9 cellular contexts compared by ENCODE assay signal in genomic region chr2:23636412-23636811, GRCh38.
DNase-seq lines count a peak whose midpoint lies in the region; ATAC-seq, FAIRE-seq and TF ChIP-seq lines count a peak whose summit lies in the region.
"Had no signal": no experiment of that assay in that cellular context is flagged by ENCODE, and none has a peak within 500 bp of the region (broad histone marks: within the 10 kb centered on the region; RNA-seq: fewer than 3 reads in every experiment).

No MANE protein-coding gene starts in this region.

- no peak for TF ChIP-seq POLR2A in erythroblast (IDR thresholded peaks at IDR 0.05; ENCODE audit: low read length)

- no peak for FAIRE-seq in urothelium cell line (lab: Jason Lieb, UNC)

- H3K4me3 ChIP-seq in muscle layer of duodenum (ENCODE audit: low read depth in 1 of 2, low read length in 2 of 2) = no peak overlapping the region

- peaks cover 0 to 5% of the 10 kb centered on the region in 2 donors for H3K36me3 ChIP-seq in muscle layer of duodenum (ENCODE audit: control insufficient read depth in 1 of 2, insufficient read depth in 2 of 2, low read length in 2 of 2)

- no peaks in the 10 kb centered on the region for H3K9me3 Mint-ChIP-seq in activated T-cell treated with anti-CD3 and anti-CD28 coated beads, Interleukin-2, amount 50 U/mL, for 24 hours
- peaks cover 0 to 2% of the 10 kb centered on the region in 2 donors for H3K9me3 Mint-ChIP-seq in stimulated activated naive B cell treated with anti-CD40 and anti-IgM and Interleukin-4, amounts not matched to agents 10 μg/mL and 1 μg/mL and 100 μg/mL, for 72 hours
- H3K9me3 Mint-ChIP-seq: central memory CD8-positive, alpha-beta T cell had no signal

- H3K4me1 ChIP-seq in muscle layer of duodenum (ENCODE audit: control insufficient read depth in 1 of 2, insufficient read depth in 2 of 2, low read length in 2 of 2) = peaks cover 0 to 18% of the 10 kb centered on the region in 2 donors

- DNase-seq in D341Med (ENCODE audit: low spot score) (peak; percentile 51), NAMALWA (ENCODE audit: low spot score) (peak; percentile 11), erythroblast (lab: John Stamatoyannopoulos, UW) (peak; percentile 20 to 23), urothelium cell line (ENCODE audit: low spot score) (no peak)
- DNase-seq in activated T-cell treated with anti-CD3 and anti-CD28 coated beads, Interleukin-2, amount 50 U/mL, for 24 hours = no peak
- DNase-seq in stimulated activated CD4-positive, alpha-beta T cell treated with anti-CD3 and anti-CD28 coated beads, Interleukin-4, amount 100 ng/mL, for 24 hours = no peak
- no peak for DNase-seq in stimulated activated naive B cell treated with anti-CD40 and anti-IgM and Interleukin-4, amounts not matched to agents 10 μg/mL and 1 μg/mL and 100 μg/mL, for 72 hours

- H3K9me3 ChIP-seq in muscle layer of duodenum (ENCODE audit: control insufficient read depth in 1 of 2, low read length in 2 of 2) = no peaks in the 10 kb centered on the region

- H3K27me3 Mint-ChIP-seq in activated T-cell treated with anti-CD3 and anti-CD28 coated beads, Interleukin-2, amount 50 U/mL, for 24 hours = no peaks in the 10 kb centered on the region
- H3K27me3 Mint-ChIP-seq in stimulated activated naive B cell treated with anti-CD40 and anti-IgM and Interleukin-4, amounts not matched to agents 10 μg/mL and 1 μg/mL and 100 μg/mL, for 72 hours = no peaks in the 10 kb centered on the region
- H3K27me3 Mint-ChIP-seq: central memory CD8-positive, alpha-beta T cell had no signal

- no peaks in the 10 kb centered on the region for H3K27me3 ChIP-seq in muscle layer of duodenum (ENCODE audit: low read depth, low read length)

- no peak overlapping the region for H3K27ac Mint-ChIP-seq in activated T-cell treated with anti-CD3 and anti-CD28 coated beads, Interleukin-2, amount 50 U/mL, for 24 hours
- H3K27ac Mint-ChIP-seq in stimulated activated naive B cell treated with anti-CD40 and anti-IgM and Interleukin-4, amounts not matched to agents 10 μg/mL and 1 μg/mL and 100 μg/mL, for 72 hours = no peak overlapping the region

- ATAC-seq in stimulated activated naive B cell treated with anti-CD40 and anti-IgM and Interleukin-4, amounts not matched to agents 10 μg/mL and 1 μg/mL and 100 μg/mL, for 72 hours (replicated peaks) = no peak

- H3K4me3 Mint-ChIP-seq in activated T-cell treated with anti-CD3 and anti-CD28 coated beads, Interleukin-2, amount 50 U/mL, for 24 hours = no peak overlapping the region
- H3K4me3 Mint-ChIP-seq in stimulated activated naive B cell treated with anti-CD40 and anti-IgM and Interleukin-4, amounts not matched to agents 10 μg/mL and 1 μg/mL and 100 μg/mL, for 72 hours = no peak overlapping the region
- H3K4me3 Mint-ChIP-seq: central memory CD8-positive, alpha-beta T cell had no signal

- no peaks in the 10 kb centered on the region for H3K36me3 Mint-ChIP-seq in activated T-cell treated with anti-CD3 and anti-CD28 coated beads, Interleukin-2, amount 50 U/mL, for 24 hours (ENCODE audit: low read depth)
- H3K36me3 Mint-ChIP-seq in stimulated activated naive B cell treated with anti-CD40 and anti-IgM and Interleukin-4, amounts not matched to agents 10 μg/mL and 1 μg/mL and 100 μg/mL, for 72 hours = no peaks in the 10 kb centered on the region

- peaks cover 8% of the 10 kb centered on the region for H3K4me1 Mint-ChIP-seq in activated T-cell treated with anti-CD3 and anti-CD28 coated beads, Interleukin-2, amount 50 U/mL, for 24 hours (ENCODE audit: low read depth)
- no peaks in the 10 kb centered on the region for H3K4me1 Mint-ChIP-seq in stimulated activated naive B cell treated with anti-CD40 and anti-IgM and Interleukin-4, amounts not matched to agents 10 μg/mL and 1 μg/mL and 100 μg/mL, for 72 hours
- H3K4me1 Mint-ChIP-seq: central memory CD8-positive, alpha-beta T cell had no signal

- peak overlapping the region; percentile 21 for H3K27ac ChIP-seq in muscle layer of duodenum (ENCODE audit: low read length)

Comparison
In these comparisons a context has a peak if more than half of its experiments do, and no peak if none do; other contexts are left out.
1. DNase-seq: peak in D341Med (single experiment), NAMALWA (single experiment) and erythroblast (2 of 2); none in urothelium cell line (single experiment), activated T-cell treated with anti-CD3 and anti-CD28 coated beads, Interleukin-2, amount 50 U/mL, for 24 hours (single experiment), stimulated activated CD4-positive, alpha-beta T cell treated with anti-CD3 and anti-CD28 coated beads, Interleukin-4, amount 100 ng/mL, for 24 hours (single experiment) and stimulated activated naive B cell treated with anti-CD40 and anti-IgM and Interleukin-4, amounts not matched to agents 10 μg/mL and 1 μg/mL and 100 μg/mL, for 72 hours (single experiment).